9 cellular contexts compared by ENCODE assay signal in the genomic region with DNA sequence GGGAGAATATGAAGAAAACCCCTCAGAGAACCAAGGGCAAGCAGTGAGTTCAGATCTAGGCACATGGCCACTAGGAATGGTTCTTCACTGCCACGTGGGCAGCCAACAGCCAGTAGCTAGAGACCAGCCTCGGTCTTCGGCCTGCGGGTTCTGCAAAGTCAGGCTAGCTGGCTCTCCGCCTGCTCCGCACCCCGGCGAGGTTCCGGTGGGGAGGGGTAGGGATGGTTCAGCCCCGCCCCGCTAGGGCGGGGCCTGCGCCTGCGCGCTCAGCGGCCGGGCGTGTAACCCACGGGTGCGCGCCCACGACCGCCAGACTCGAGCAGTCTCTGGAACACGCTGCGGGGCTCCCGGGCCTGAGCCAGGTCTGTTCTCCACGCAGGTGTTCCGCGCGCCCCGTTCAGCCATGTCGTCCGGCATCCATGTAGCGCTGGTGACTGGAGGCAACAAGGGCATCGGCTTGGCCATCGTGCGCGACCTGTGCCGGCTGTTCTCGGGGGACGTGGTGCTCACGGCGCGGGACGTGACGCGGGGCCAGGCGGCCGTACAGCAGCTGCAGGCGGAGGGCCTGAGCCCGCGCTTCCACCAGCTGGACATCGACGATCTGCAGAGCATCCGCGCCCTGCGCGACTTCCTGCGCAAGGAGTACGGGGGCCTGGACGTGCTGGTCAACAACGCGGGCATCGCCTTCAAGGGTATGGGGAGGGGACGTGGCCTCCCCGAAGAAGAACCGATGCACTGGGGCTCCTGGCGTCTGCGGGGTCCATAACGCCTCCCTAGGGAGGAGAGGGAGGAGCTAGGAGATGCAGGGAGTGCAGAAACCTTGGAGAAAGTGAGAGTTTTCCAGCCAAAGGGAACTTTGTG.
DNase-seq lines count a peak whose midpoint lies in the region; ATAC-seq lines count a peak whose summit lies in the region.
"Had no signal": no experiment of that assay in that cellular context is flagged by ENCODE, and none has a peak within 500 bp of the region (broad histone marks: within the 10 kb centered on the region; RNA-seq: fewer than 3 reads in every experiment).

A gene (plus strand): TSS at position 312 of the 861 bp plus-strand sequence. CDS start 92 bp downstream, at position 404.

- peak; percentile 96 for ATAC-seq in GM18867 (IDR thresholded peaks at IDR 0.05; ENCODE audit: unreplicated experiment)
- ATAC-seq in HG03103 (IDR thresholded peaks at IDR 0.05; ENCODE audit: low read depth, unreplicated experiment) = peak; percentile 94

- DNase-seq in 8988T (peak; percentile 32), NCI-H2227 treated with DMSO at 0.1 percent for 48 hours (lab: John Stamatoyannopoulos, UW) (peak; percentile 83), cerebellar cortex (ENCODE audit: low spot score) (peak; percentile 94), islet precursor cell (peak; percentile 86)
- DNase-seq in activated CD4-positive, alpha-beta T cell treated with anti-CD3 and anti-CD28 coated beads for 1 hour = peak; percentile 81
- DNase-seq in stimulated activated CD4-positive, alpha-beta T cell treated with anti-CD3 and anti-CD28 coated beads, Interleukin-12 subunit alpha, Interleukin-12 subunit beta, amount 100 ng/mL, for 4 hours = peak; percentile 88
- DNase-seq: DND-41 had no signal

Comparison
In these comparisons a context has a peak if more than half of its experiments do, and no peak if none do; other contexts are left out.
1. Peak in every context shown above with its lines: DNase-seq and ATAC-seq.
2. DNase-seq: peak in every context shown above with its lines; median percentile 94 in cerebellar cortex; 88 in stimulated activated CD4-positive, alpha-beta T cell treated with anti-CD3 and anti-CD28 coated beads, Interleukin-12 subunit alpha, Interleukin-12 subunit beta, amount 100 ng/mL, for 4 hours; 86 in islet precursor cell; 83 in NCI-H2227 treated with DMSO at 0.1 percent for 48 hours; 81 in activated CD4-positive, alpha-beta T cell treated with anti-CD3 and anti-CD28 coated beads for 1 hour; 32 in 8988T.